In genomic region chr2:63840081-63840784, GRCh38 we compare ENCODE assay signal across 8 cellular contexts. TPM values are rescaled to one million over a fixed set of nuclear protein-coding genes. Genes with fewer than 3 reads are reported as not detected.
DNase-seq lines count a peak whose midpoint lies in the region; ATAC-seq, FAIRE-seq and TF ChIP-seq lines count a peak whose summit lies in the region.

No MANE protein-coding gene starts in this region.

- peak; percentile 31 for ATAC-seq in GM18511 (IDR thresholded peaks at IDR 0.05; ENCODE audit: unreplicated experiment)
- ATAC-seq in HG02973 (IDR thresholded peaks at IDR 0.05; ENCODE audit: unreplicated experiment) = peak; percentile 29
- peak; percentile 18 for ATAC-seq in Panc1
- ATAC-seq in naive B cell (ENCODE audit: low read depth in 2 of 2) = peak; percentile 26 to 33

- peaks cover 7 to 11% of the 10 kb centered on the region in 2 experiments for H4K20me1 ChIP-seq in H1 (replicated peaks in 1 of 2; ENCODE audit: control insufficient read depth in 1 of 2, insufficient read depth in 2 of 2, low read length in 2 of 2)

- peak overlapping the region; percentile 65 for H3K23ac ChIP-seq in H1 (ENCODE audit: insufficient read length)

- H3K9me3 ChIP-seq in Panc1 (ENCODE audit: control insufficient read depth, insufficient read depth, low read depth, low read length) (no peaks in the 10 kb centered on the region), H1 (ENCODE audit: insufficient read depth in 2 of 2, low read depth in 1 of 2, low read length in 1 of 2) (no peaks in the 10 kb centered on the region)

- H2BK120ac ChIP-seq in H1 (replicated peaks; ENCODE audit: low read depth, low read length) = no peak overlapping the region

- H2AK5ac ChIP-seq in H1 (ENCODE audit: low read depth, low read length) = no peak overlapping the region

- DNase-seq in AG10803 (ENCODE audit: low read depth) = no peak
- DNase-seq in Panc1 (ENCODE audit: low read depth, low spot score) = no peak
- no peak for DNase-seq in H1 (ENCODE audit: low read depth in 1 of 2, low spot score in 2 of 2)
- DNase-seq in naive B cell = no peak
- no peak for DNase-seq in stimulated activated CD8-positive, alpha-beta memory T cell treated with anti-CD3 and anti-CD28 coated beads, Interleukin-4, amount 100 ng/mL, for 48 hours
- no peak for DNase-seq in NCI-H2107 (lab: John Stamatoyannopoulos, UW)

- H3K14ac ChIP-seq in H1 (ENCODE audit: insufficient read length) = peak overlapping the region; percentile 95

- H3K36me3 Mint-ChIP-seq in naive B cell = no peaks in the 10 kb centered on the region

- H2BK5ac ChIP-seq in H1 (ENCODE audit: low read depth, low read length) = peak overlapping the region; percentile 87; the same call in 1 of the 2 replicates

- peak overlapping the region; percentile 91 to 99 (median 98) for H3K4me3 Mint-ChIP-seq in naive B cell

- peak overlapping the region; percentile 91 for H4K8ac ChIP-seq in H1 (ENCODE audit: extremely low read depth, insufficient read depth, low read length)

- peak overlapping the region; percentile 1 for H3K56ac ChIP-seq in H1 (replicated peaks; ENCODE audit: insufficient read length, low read depth, low read length)

- FAIRE-seq in H1 (lab: Jason Lieb, UNC) = peak; percentile 32

- H3K9me3 Mint-ChIP-seq in naive B cell = no peaks in the 10 kb centered on the region

- peak overlapping the region; percentile 78 to 94 for H3K4me2 ChIP-seq in H1 (ENCODE audit: insufficient read depth in 1 of 2, low read depth in 2 of 2, low read length in 2 of 2)

- H3K4ac ChIP-seq in H1 (replicated peaks; ENCODE audit: insufficient read length, low read depth, low read length) = no peak overlapping the region

- peak overlapping the region; percentile 66 for H3K18ac ChIP-seq in H1 (ENCODE audit: extremely low read depth, low read length)

- peak overlapping the region; percentile 2 for H4K91ac ChIP-seq in H1 (replicated peaks; ENCODE audit: insufficient read length, low read length)

- TF ChIP-seq CTCF in AG10803 (conservative IDR thresholded peaks at IDR 0.05; ENCODE audit: low read length) (no peak), Panc1 (IDR thresholded peaks at IDR 0.05) (no peak), H1 (IDR thresholded peaks at IDR 0.05; ENCODE audit: control extremely low read depth in 1 of 3, insufficient read depth in 1 of 3, low read depth in 1 of 3, low read length in 3 of 3) (no peak)

- no peak for TF ChIP-seq RAD21 in H1 (IDR thresholded peaks at IDR 0.05 in 1 of 2, conservative IDR thresholded peaks at IDR 0.05 in 1 of 2; ENCODE audit: low read depth in 2 of 2, low read length in 2 of 2)

- peaks cover 15% of the 10 kb centered on the region for H3K23me2 ChIP-seq in H1 (ENCODE audit: low read depth, low read length)

- peaks cover 31 to 60% of the 10 kb centered on the region in 2 experiments for H3K79me2 ChIP-seq in H1 (ENCODE audit: control insufficient read depth in 1 of 2, insufficient read depth in 2 of 2, low read length in 2 of 2)

- H3K4me1 ChIP-seq in Panc1 (ENCODE audit: control insufficient read depth, insufficient read depth, low read length) = peaks cover 18% of the 10 kb centered on the region
- H3K4me1 ChIP-seq in H1 (replicated peaks in 1 of 4; ENCODE audit: control insufficient read depth in 3 of 4, insufficient read depth in 4 of 4, low read length in 3 of 4) = peaks cover 0 to 2% (median 0%) of the 10 kb centered on the region in 4 experiments; a peak in 1 of 7 replicates

- no peak overlapping the region for H2AFZ ChIP-seq in H1 (ENCODE audit: low read length)

- no TSS peak for BruUV-seq in Panc1 (replicated peaks; lab: Mats Ljungman, UMichigan)

- H3K4me1 Mint-ChIP-seq in naive B cell = peaks cover 19 to 37% (median 33%) of the 10 kb centered on the region in 3 donors

- WGBS in H1 (ENCODE audit: extremely low coverage in 1 of 2, insufficient coverage in 1 of 2, insufficient read length in 1 of 2, insufficient replicate concordance in 2 of 2, low coverage in 1 of 2, low lambda C conversion rate in 2 of 2, missing lambda C conversion rate in 1 of 2), 2 experiments = 5% methylated on average over 24 of the region's 24 CpGs; no CpG with 5 or more reads in 1 of the 2 experiments

- no peak; a peak in 1 of 3 replicates for TF ChIP-seq POLR2A in H1 (IDR thresholded peaks at IDR 0.05; ENCODE audit: control extremely low read depth in 1 of 2, low read depth in 2 of 2, low read length in 2 of 2)

- TF ChIP-seq EP300 in H1 (IDR thresholded peaks at IDR 0.05; ENCODE audit: borderline replicate concordance in 1 of 2, low read depth in 2 of 2, low read length in 2 of 2) = no peak

- H3K27me3 Mint-ChIP-seq in naive B cell = no peaks in the 10 kb centered on the region

- in situ Hi-C loops in Panc1 (cut with HindIII; ENCODE audit: low pct_unique_long_range_greater_than_20kb, low sequenced_read_pairs) = no loop called here

- CTCF ChIA-PET in Panc1 (lab: Charles Lee) = no interaction called here
- CTCF ChIA-PET in H1 (lab: Charles Lee; ENCODE audit: partially characterized antibody) = interaction anchor here (0.6 to 0.9 kb wide), 2 partner anchors 21 to 616 kb away, joined by 3 read pairs; no protein-coding TSS in a partner anchor

- POLR2A ChIA-PET in Panc1 (lab: Charles Lee) = no interaction called here
- POLR2A ChIA-PET in H1 (lab: Charles Lee; ENCODE audit: partially characterized antibody) = interaction anchor here (0.8 to 10.8 kb wide), 21 partner anchors 6 to 491 kb away, joined by 3 to 297 read pairs (median 15); partner anchors contain the start of genes MDH1 and WDPCP

- intact Hi-C loops in Panc1 (cut with micrococcal nuclease; ENCODE audit: unreplicated experiment) = no loop called here

- H3K27ac ChIP-seq in Panc1 (ENCODE audit: low read length) = peak overlapping the region; percentile 95
- peak overlapping the region; percentile 60; the same call in 1 of the 2 replicates for H3K27ac ChIP-seq in H1 (ENCODE audit: low read depth, low read length)

- H3K27ac Mint-ChIP-seq in naive B cell = peak overlapping the region; percentile 95 to 99 (median 97)

- H3K36me3 ChIP-seq in Panc1 (ENCODE audit: control insufficient read depth, insufficient read depth, low read length) (peaks cover 3% of the 10 kb centered on the region; the same call in 1 of the 2 replicates), H1 (ENCODE audit: control insufficient read depth in 2 of 4, insufficient read depth in 4 of 4, low read length in 3 of 4) (peaks cover 0 to 27% (median 6%) of the 10 kb centered on the region in 4 experiments; a peak in 4 of 8 replicates)

- H3K4me3 ChIP-seq in AG10803 (ENCODE audit: low read length) (peak overlapping the region; percentile 84), Panc1 (ENCODE audit: low read depth in 2 of 2, low read length in 2 of 2) (peak overlapping the region; percentile 96 to 99), H1 (ENCODE audit: extremely low read depth in 1 of 4, insufficient read depth in 2 of 4, low read depth in 3 of 4, low read length in 4 of 4) (peak overlapping the region; percentile 94 to 100 (median 97))

- no peaks in the 10 kb centered on the region for H3K79me1 ChIP-seq in H1 (ENCODE audit: low read depth, low read length)

- no peak overlapping the region for H2BK12ac ChIP-seq in H1 (ENCODE audit: low read depth, low read length)

- no peaks in the 10 kb centered on the region for H3K27me3 ChIP-seq in Panc1 (ENCODE audit: control insufficient read depth, insufficient read depth, low read length)
- H3K27me3 ChIP-seq in H1 (replicated peaks in 1 of 4; ENCODE audit: control insufficient read depth in 3 of 4, extremely low read depth in 1 of 4, insufficient read depth in 3 of 4, low read length in 3 of 4) = no peaks in the 10 kb centered on the region

- no peak overlapping the region for H2BK15ac ChIP-seq in H1 (ENCODE audit: low read length)

- H2BK20ac ChIP-seq in H1 (ENCODE audit: low read length) = no peak overlapping the region

- peak overlapping the region; percentile 91 for H4K5ac ChIP-seq in H1 (ENCODE audit: insufficient read length, low read depth, low read length)

- peak overlapping the region; percentile 52 to 84 (median 63) for H3K9ac ChIP-seq in H1 (replicated peaks in 1 of 4; ENCODE audit: extremely low read depth in 1 of 4, low read depth in 3 of 4, low read length in 3 of 4)

TF ChIP-seq in H1, 55 proteins besides CTCF, POLR2A, EP300 and RAD21 (continues in another document):
- TF ChIP-seq GABPA (IDR thresholded peaks at IDR 0.05; ENCODE audit: borderline replicate concordance, insufficient read depth, low read length) (no peak), USF2 (IDR thresholded peaks at IDR 0.05; ENCODE audit: low read length) (no peak), RNF2 (IDR thresholded peaks at IDR 0.05; ENCODE audit: borderline replicate concordance, low read depth, low read length, missing control alignments, poor library complexity, severe bottlenecking) (no peak), RXRA (IDR thresholded peaks at IDR 0.05; ENCODE audit: insufficient read depth, low read depth, low read length) (no peak), BACH1 (IDR thresholded peaks at IDR 0.05; ENCODE audit: low read length) (peak; percentile 68; the same call in 1 of the 2 replicates)

RNA-seq across cellular contexts. Expression of gene UGP2, which starts 1.5 kb away (rescaled TPM):
- total RNA-seq in Panc1 (2021; ENCODE audit: unreplicated experiment) = 76.1 TPM
- polyA plus RNA-seq in Panc1 (2012; ENCODE audit: insufficient read length) = 37.2 TPM
- 925 and 956 TPM in 2 replicates for total RNA-seq in H1 (2021; fragmentation: NEBNext Ultra II Directional; extraction: Animal tissue kit (Norgen Biotek cat#: 25700))
- polyA plus RNA-seq in H1 (2011; rRNA removed) = 130 and 278 TPM in 2 replicates
- polyA plus RNA-seq in H1 (2011; cell fraction: cytosol; rRNA removed) = 376 TPM
- 74.2 TPM for polyA plus RNA-seq in H1 (2011; cell fraction: nucleus; rRNA removed)
- 531 to 1,061 TPM (median 542 TPM) in 4 replicates for polyA plus RNA-seq in H1 (2012, experiment 1 of 2)
- polyA plus RNA-seq in H1 (2012, experiment 2 of 2) = 80.5 TPM
- 627 TPM for polyA plus RNA-seq in H1 (2013, experiment 1 of 2)
- polyA plus RNA-seq in H1 (2013, experiment 2 of 2) = 641 TPM
- 191 and 331 TPM in 2 replicates for polyA minus RNA-seq in H1 (2011; rRNA and poly(A)+ RNA removed)
- polyA minus RNA-seq in H1 (2011; cell fraction: cytosol; rRNA and poly(A)+ RNA removed) = 336 TPM
- polyA minus RNA-seq in H1 (2011; cell fraction: nucleus; rRNA and poly(A)+ RNA removed) = 322 TPM
- polyA plus RNA-seq in naive B cell (ENCODE audit: low read depth in 6 of 6) = 100 to 1,000 TPM in 5 of 6 donors, 10 to 100 TPM in 1; 94.3 to 152 (median 115) TPM

Comparison
In these comparisons a context has a peak if more than half of its experiments do, and no peak if none do; other contexts are left out.
1. RNA of gene UGP2, which starts 1.5 kb away (total RNA-seq): 925 to 956 TPM in H1; 76.1 TPM in Panc1 (single experiment); every median in the first group is over 10 times any median in the second.
2. Peak in every context shown above with its lines, with median percentiles within 50 percentile points of each other: H3K4me3 ChIP-seq and ATAC-seq.